Comparison of ENCODE assay signal across 28 cellular contexts in genomic region chr12:46892887-46893286, GRCh38.
"Had no signal": no experiment of that assay in that cellular context is flagged by ENCODE, and none has a peak within 500 bp of the region (broad histone marks: within the 10 kb centered on the region; RNA-seq: fewer than 3 reads in every experiment).

No MANE protein-coding gene starts in this region.

- H3K9me3 ChIP-seq: Peyer's patch had no signal

- H3K4me1 Mint-ChIP-seq: activated B cell treated with CpG ODN at 0.5 μM for 24 hours had no signal

- H3K4me3 ChIP-seq: cardiac muscle cell, Peyer's patch, SJSA1 had no signal

- ATAC-seq: activated T-helper 17 cell treated with anti-CD3 and anti-CD28 coated beads, Interleukin-2, amount 50 U/mL, for 72 hours; T-cell had no signal

- H3K27ac Mint-ChIP-seq: activated B cell treated with CpG ODN at 0.5 μM for 24 hours; activated CD4-positive, alpha-beta T cell treated with anti-CD3 and anti-CD28 coated beads, Interleukin-2, amount 10 ng/mL, durations not matched to agents 24 days and 14 days; activated naive CD4-positive, alpha-beta T cell treated with anti-CD3 and anti-CD28 coated beads for 36 hours; activated naive CD8-positive, alpha-beta T cell; activated T-helper 17 cell treated with anti-CD3 and anti-CD28 coated beads, Interleukin-2, amount 50 U/mL, for 72 hours; T-cell had no signal

- H3K27me3 ChIP-seq: brain microvascular endothelial cell, cardiac muscle cell, Peyer's patch, SJSA1 had no signal

- DNase-seq: activated B cell treated with CpG ODN at 0.5 μM for 24 hours; activated CD4-positive, alpha-beta T cell treated with anti-CD3 and anti-CD28 coated beads for 1 hour; activated CD4-positive, alpha-beta T cell treated with anti-CD3 and anti-CD28 coated beads, Interleukin-2, amount 10 ng/mL, durations not matched to agents 24 days and 14 days; activated CD4-positive, alpha-beta T cell treated with anti-CD3 and anti-CD28 coated beads, Interleukin-2, amount 50 U/mL, for 48 hours; activated CD8-positive, alpha-beta memory T cell treated with anti-CD3 and anti-CD28 coated beads for 24 hours; activated gamma-delta T cell; activated naive CD4-positive, alpha-beta T cell treated with anti-CD3 and anti-CD28 coated beads for 36 hours; activated T-cell treated with anti-CD3 and anti-CD28 coated beads, Interleukin-2, amount 50 U/mL, for 48 hours; amygdala; brain microvascular endothelial cell; MM.1S; NCI-H146; NCI-H187 treated with DMSO at 0.1 percent for 48 hours; NCI-H2107; NCI-H345; NCI-H510A; NCI-H526 treated with DMSO at 0.1 percent for 48 hours; NCI-H82; Peyer's patch; Right ventricle myocardium superior; T-cell; T-helper 2 cell; T1000 had no signal

- H3K36me3 Mint-ChIP-seq: activated naive CD8-positive, alpha-beta T cell; T-cell had no signal

- H3K36me3 ChIP-seq: brain microvascular endothelial cell, cardiac muscle cell, Peyer's patch had no signal

- H3K27ac ChIP-seq: brain microvascular endothelial cell, cardiac muscle cell, Peyer's patch, RWPE1, SJSA1 had no signal

- H3K9me3 Mint-ChIP-seq: activated B cell treated with CpG ODN at 0.5 μM for 24 hours; activated T-helper 17 cell treated with anti-CD3 and anti-CD28 coated beads, Interleukin-2, amount 50 U/mL, for 72 hours had no signal

- H3K4me1 ChIP-seq: Peyer's patch had no signal

- H3K4me3 Mint-ChIP-seq: activated B cell treated with CpG ODN at 0.5 μM for 24 hours; activated CD4-positive, alpha-beta T cell treated with anti-CD3 and anti-CD28 coated beads, Interleukin-2, amount 10 ng/mL, durations not matched to agents 24 days and 14 days; activated naive CD4-positive, alpha-beta T cell treated with anti-CD3 and anti-CD28 coated beads for 36 hours; activated naive CD8-positive, alpha-beta T cell; activated T-helper 17 cell treated with anti-CD3 and anti-CD28 coated beads, Interleukin-2, amount 50 U/mL, for 72 hours; T-cell had no signal
